ENCODE assay signal across 30 cellular contexts in genomic region chr10:123748711-123749110, GRCh38.
"Had no signal": no experiment of that assay in that cellular context is flagged by ENCODE, and none has a peak within 500 bp of the region (broad histone marks: within the 10 kb centered on the region; RNA-seq: fewer than 3 reads in every experiment).

No MANE protein-coding gene starts in this region.

- ATAC-seq: activated CD8-positive, alpha-beta T cell treated with anti-CD3 and anti-CD28 coated beads for 36 hours; activated T-cell treated with anti-CD3 and anti-CD28 coated beads, Interleukin-2, amount 50 U/mL, for 72 hours; activated T-helper 17 cell treated with anti-CD3 and anti-CD28 coated beads, Interleukin-2, amount 50 U/mL, for 72 hours; PC-3 had no signal

- DNase-seq: activated CD4-positive, alpha-beta T cell treated with anti-CD3 and anti-CD28 coated beads, Interleukin-2, amount 10 ng/mL, durations not matched to agents 24 days and 14 days; activated CD4-positive, alpha-beta T cell treated with anti-CD3 and anti-CD28 coated beads, Interleukin-2, amount 50 U/mL, for 4 hours; activated CD8-positive, alpha-beta T cell treated with anti-CD3 and anti-CD28 coated beads for 36 hours; activated effector memory CD4-positive, alpha-beta T cell treated with anti-CD3 and anti-CD28 coated beads, Interleukin-2, amount 50 U/mL, for 16 hours; activated naive CD4-positive, alpha-beta T cell; activated naive CD4-positive, alpha-beta T cell treated with anti-CD3 and anti-CD28 coated beads, Interleukin-2, amount 50 U/mL, for 16 hours; activated naive CD8-positive, alpha-beta T cell treated with anti-CD3 and anti-CD28 coated beads for 36 hours; activated T-cell treated with anti-CD3 and anti-CD28 coated beads, Interleukin-2, amount 50 U/mL, for 1 hour; activated T-cell treated with anti-CD3 and anti-CD28 coated beads, Interleukin-2, amount 50 U/mL, for 72 hours; amniotic stem cell; aorta; brain microvascular endothelial cell; central memory CD4-positive, alpha-beta T cell; Kasumi-1; MG63; NCI-H1048; NCI-H1105 treated with DMSO at 0.1 percent for 48 hours; NCI-H1436; NCI-H1694; NCI-H1930; NCI-H2081 treated with DMSO at 0.1 percent for 48 hours; NCI-H2171; NCI-H526; NCI-H748 treated with DMSO at 0.1 percent for 48 hours; NK-92 treated with Interleukin-12 subunit alpha and Interleukin-12 subunit beta, amount 100 ng/mL, for 24 hours; PC-3; RPMI8226; SHP77 treated with DMSO at 0.1 percent for 48 hours; SK-N-SH had no signal
